In the genomic region with DNA sequence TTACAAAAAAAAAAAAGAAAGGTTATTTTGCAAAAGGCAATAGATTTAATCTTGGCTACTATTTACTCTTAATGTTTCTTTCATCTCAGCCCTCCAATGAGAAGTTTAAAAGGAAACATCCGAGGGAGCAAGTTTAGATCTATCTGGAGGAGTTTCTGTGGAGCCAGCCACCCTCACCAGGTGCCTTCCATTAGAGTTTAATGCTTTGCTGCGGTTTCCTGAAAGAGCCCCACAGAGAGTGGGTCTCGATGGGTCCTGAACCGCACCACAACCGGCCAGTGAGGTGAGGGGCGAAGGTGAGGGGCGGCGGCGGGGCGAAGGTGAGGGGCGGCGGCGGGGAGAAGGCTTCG, we compare ENCODE assay signal across 8 cellular contexts. TPM values are rescaled to one million over a fixed set of nuclear protein-coding genes. Genes with fewer than 3 reads are reported as not detected.
A peak's percentile ranks its signal among the peaks of the same experiment; 100 is the strongest.
DNase-seq lines count a peak whose midpoint lies in the region; ATAC-seq and TF ChIP-seq lines count a peak whose summit lies in the region.

No MANE protein-coding gene starts in this region.

- H3K4me1 Mint-ChIP-seq in effector memory CD8-positive, alpha-beta T cell (ENCODE audit: low read depth in 2 of 2) = peaks cover 11 to 12% of the 10 kb centered on the region in 2 donors

- H3K27me3 Mint-ChIP-seq in effector memory CD8-positive, alpha-beta T cell = no peaks in the 10 kb centered on the region

- peak overlapping the region; percentile 89 to 94 for H3K4me3 Mint-ChIP-seq in effector memory CD8-positive, alpha-beta T cell

- H3K36me3 Mint-ChIP-seq in effector memory CD8-positive, alpha-beta T cell (ENCODE audit: insufficient read depth) = peaks cover 14% of the 10 kb centered on the region

- DNase-seq in OCI-M1 (lab: John Stamatoyannopoulos, UW) (peak; percentile 25), myocyte (ENCODE audit: low read depth) (peak; percentile 22), NCI-H2107 treated with DMSO at 0.1 percent for 48 hours (lab: John Stamatoyannopoulos, UW; ENCODE audit: unreplicated experiment) (no peak), GM10266 (ENCODE audit: extremely low spot score) (no peak), NCI-H226 (no peak)
- DNase-seq in effector memory CD8-positive, alpha-beta T cell = no peak

- H3K27ac ChIP-seq in BLaER1 = no peak overlapping the region; the same call in 1 of the 2 replicates

- no peaks in the 10 kb centered on the region for H3K4me1 ChIP-seq in BLaER1

- H4K20me1 ChIP-seq in BLaER1 = no peaks in the 10 kb centered on the region

- peak overlapping the region; percentile 82 for H3K4me2 ChIP-seq in BLaER1

- peak overlapping the region; percentile 83 for H3K4me3 ChIP-seq in BLaER1

- H3K36me3 ChIP-seq in BLaER1 = no peaks in the 10 kb centered on the region

- H3K9ac ChIP-seq in BLaER1 = peak overlapping the region; percentile 77

- H3K27ac Mint-ChIP-seq in effector memory CD8-positive, alpha-beta T cell = peak overlapping the region; percentile 93 to 98

- TF ChIP-seq CTCF in GM10266 (IDR thresholded peaks at IDR 0.05; ENCODE audit: control insufficient read depth, insufficient read depth, low read depth, missing control alignments) = no peak

- peaks cover 0 to 2% of the 10 kb centered on the region in 2 donors for H3K9me3 Mint-ChIP-seq in effector memory CD8-positive, alpha-beta T cell

- 0 out of 2 replicates have a peak, but pooled peaks cover 3% of the 10 kb centered on the region for H3K9me3 ChIP-seq in BLaER1

- peak; percentile 16 for ATAC-seq in GM21723 (IDR thresholded peaks at IDR 0.05; ENCODE audit: unreplicated experiment)
- peak; percentile 1 for ATAC-seq in effector memory CD8-positive, alpha-beta T cell (replicated peaks)

- H3K27me3 ChIP-seq in BLaER1 = no peaks in the 10 kb centered on the region

RNA-seq across cellular contexts. Expression of a gene that starts 0.6 kb away (rescaled TPM):
- 8.9 and 11.6 TPM in 2 replicates for total RNA-seq in myocyte
- 3.4 TPM for polyA plus RNA-seq in myocyte (2012)

RNA-seq across cellular contexts. Expression of a gene that starts 0.8 kb away (rescaled TPM):
- total RNA-seq in myocyte = 1.1 and 2.9 TPM in 2 replicates
- 0.93 TPM for polyA plus RNA-seq in myocyte (2012)

Comparison
In these comparisons a context has a peak if more than half of its experiments do, and no peak if none do; other contexts are left out.
1. DNase-seq: peak in OCI-M1 (single experiment) and myocyte (single experiment); none in effector memory CD8-positive, alpha-beta T cell (0 of 3), NCI-H2107 treated with DMSO at 0.1 percent for 48 hours (single experiment), GM10266 (single experiment) and NCI-H226 (single experiment).